In the genomic region with DNA sequence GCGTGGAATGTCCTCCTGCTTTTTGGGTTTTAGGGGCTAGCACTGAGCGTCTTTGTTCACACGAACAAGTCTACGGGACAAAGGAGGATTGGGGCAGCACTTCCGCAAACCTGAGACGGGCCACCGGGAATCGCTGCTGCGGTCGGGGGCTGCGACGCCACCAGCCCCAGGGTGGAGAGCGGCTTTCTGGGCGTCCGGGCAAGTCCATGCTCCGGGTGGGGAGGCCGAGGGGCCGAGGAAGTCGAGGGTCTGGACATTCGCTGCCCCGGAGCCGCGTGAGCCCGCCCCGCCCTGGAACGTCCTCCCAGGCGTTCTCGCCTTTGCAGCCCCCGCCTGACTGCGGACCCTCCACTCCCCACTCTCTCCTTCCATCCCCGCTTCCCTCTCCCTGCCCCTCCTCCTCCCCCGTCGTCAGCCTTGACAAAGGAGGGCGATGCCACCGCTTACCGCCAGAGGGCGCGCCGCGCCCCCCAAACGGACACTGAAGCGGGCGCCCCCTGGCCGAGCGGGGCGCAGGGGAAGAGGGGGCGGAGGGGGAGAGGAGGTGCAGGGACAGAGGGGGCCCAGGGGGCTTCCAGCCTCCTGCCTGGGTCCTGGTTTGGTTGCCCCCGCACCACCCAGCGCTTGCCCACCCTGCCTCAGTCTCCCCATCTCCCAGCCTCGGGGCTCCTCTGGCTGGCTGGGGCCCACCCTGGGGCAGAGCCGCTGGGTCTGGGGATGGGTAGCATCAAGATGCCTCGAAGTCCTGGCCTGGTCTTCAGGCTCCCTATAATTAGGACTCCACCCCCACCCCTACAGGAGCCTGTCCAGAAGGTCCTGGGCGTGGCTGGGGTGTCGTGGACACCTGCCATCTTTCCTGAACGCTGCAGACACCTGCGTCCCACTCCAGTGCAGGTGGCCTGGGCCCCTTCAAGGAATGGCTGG, we compare ENCODE assay signal across 8 cellular contexts. TPM values are rescaled to one million over a fixed set of nuclear protein-coding genes. Genes with fewer than 3 reads are reported as not detected.
A peak's percentile ranks its signal among the peaks of the same experiment; 100 is the strongest.
DNase-seq lines count a peak whose midpoint lies in the region; ATAC-seq, FAIRE-seq and TF ChIP-seq lines count a peak whose summit lies in the region.

No MANE protein-coding gene starts in this region.

- H3K9me3 Mint-ChIP-seq in CD8-positive, alpha-beta memory T cell = peaks cover 0 to 6% (median 4%) of the 10 kb centered on the region in 5 donors
- peaks cover 0 to under 1% of the 10 kb centered on the region in 2 donors for H3K9me3 Mint-ChIP-seq in activated T-cell treated with anti-CD3 and anti-CD28 coated beads, Interleukin-2, amount 50 U/mL, for 72 hours
- peaks cover 0 to under 1% of the 10 kb centered on the region in 2 donors for H3K9me3 Mint-ChIP-seq in natural killer cell

- ATAC-seq in GM21737 (IDR thresholded peaks at IDR 0.05; ENCODE audit: unreplicated experiment) = peak; percentile 51
- ATAC-seq in activated T-cell treated with anti-CD3 and anti-CD28 coated beads, Interleukin-2, amount 50 U/mL, for 72 hours (replicated peaks in 1 of 2) = peak; percentile 82 to 86
- ATAC-seq in natural killer cell = peak; percentile 73 to 94 (median 89)

- H3K4me3 Mint-ChIP-seq in CD8-positive, alpha-beta memory T cell = peak overlapping the region in 3 of 7 donors; percentile 23 to 72 (median 37)
- peak overlapping the region in 1 of 2 donors; percentile 69 for H3K4me3 Mint-ChIP-seq in activated T-cell treated with anti-CD3 and anti-CD28 coated beads, Interleukin-2, amount 50 U/mL, for 72 hours
- H3K4me3 Mint-ChIP-seq in natural killer cell = no peak overlapping the region

- peak; percentile 97 for TF ChIP-seq CTCF in natural killer cell (IDR thresholded peaks at IDR 0.05)

- no peaks in the 10 kb centered on the region for H3K4me1 ChIP-seq in CD8-positive, alpha-beta memory T cell (ENCODE audit: insufficient read depth, low read length)

- CTCF ChIA-PET in CD8-positive, alpha-beta memory T cell (lab: Charles Lee) = interaction anchor here (0.6 to 0.9 kb wide), 2 partner anchors 55 to 385 kb away, joined by 3 read pairs; no protein-coding TSS in a partner anchor

- H3K4me1 Mint-ChIP-seq in CD8-positive, alpha-beta memory T cell = peaks cover 0 to 6% (median 3%) of the 10 kb centered on the region in 3 donors
- H3K4me1 Mint-ChIP-seq in activated T-cell treated with anti-CD3 and anti-CD28 coated beads, Interleukin-2, amount 50 U/mL, for 72 hours (ENCODE audit: low read depth) = no peaks in the 10 kb centered on the region
- H3K4me1 Mint-ChIP-seq in natural killer cell = no peaks in the 10 kb centered on the region

- no peak overlapping the region for H3K4me3 ChIP-seq in CD8-positive, alpha-beta memory T cell (ENCODE audit: low read length)

- peaks cover 8 to 26% of the 10 kb centered on the region in 2 donors for H3K27me3 Mint-ChIP-seq in CD8-positive, alpha-beta memory T cell
- H3K27me3 Mint-ChIP-seq in activated T-cell treated with anti-CD3 and anti-CD28 coated beads, Interleukin-2, amount 50 U/mL, for 72 hours (ENCODE audit: low read depth) = peaks cover 8% of the 10 kb centered on the region
- peaks cover 9 to 14% of the 10 kb centered on the region in 2 donors for H3K27me3 Mint-ChIP-seq in natural killer cell (ENCODE audit: low read depth in 2 of 2)

- H3K36me3 ChIP-seq in CD8-positive, alpha-beta memory T cell (ENCODE audit: insufficient read depth, low read length) = no peaks in the 10 kb centered on the region

- POLR2A ChIA-PET in CD8-positive, alpha-beta memory T cell (lab: Charles Lee) = no interaction called here

- FAIRE-seq in RCC 7860 (lab: Jason Lieb, UNC) = no peak

- H3K27ac ChIP-seq in CD8-positive, alpha-beta memory T cell (ENCODE audit: low read depth, low read length) = no peak overlapping the region

- H3K9me3 ChIP-seq in CD8-positive, alpha-beta memory T cell (ENCODE audit: low read length) = no peaks in the 10 kb centered on the region

- peak; percentile 40 to 74 (median 53) for DNase-seq in CD8-positive, alpha-beta memory T cell
- peak; percentile 24 for DNase-seq in NCI-H226
- DNase-seq in activated T-cell treated with anti-CD3 and anti-CD28 coated beads, Interleukin-2, amount 50 U/mL, for 72 hours = peak; percentile 70 to 77
- peak; percentile 48 for DNase-seq in fibroblast of peridontal ligament (ENCODE audit: extremely low read depth)
- DNase-seq in natural killer cell = peak; percentile 63
- peak; percentile 7 to 64 (median 48) for DNase-seq in stimulated activated naive CD4-positive, alpha-beta T cell (lab: John Stamatoyannopoulos, UW)
- DNase-seq in RCC 7860 (ENCODE audit: low spot score) = no peak

- no peaks in the 10 kb centered on the region for H3K36me3 Mint-ChIP-seq in CD8-positive, alpha-beta memory T cell
- peaks cover 0 to 3% of the 10 kb centered on the region in 2 donors for H3K36me3 Mint-ChIP-seq in activated T-cell treated with anti-CD3 and anti-CD28 coated beads, Interleukin-2, amount 50 U/mL, for 72 hours (ENCODE audit: insufficient read depth in 2 of 2)
- no peaks in the 10 kb centered on the region for H3K36me3 Mint-ChIP-seq in natural killer cell

- H3K27ac Mint-ChIP-seq in CD8-positive, alpha-beta memory T cell = no peak overlapping the region
- no peak overlapping the region for H3K27ac Mint-ChIP-seq in activated T-cell treated with anti-CD3 and anti-CD28 coated beads, Interleukin-2, amount 50 U/mL, for 72 hours
- no peak overlapping the region for H3K27ac Mint-ChIP-seq in natural killer cell

- intact Hi-C loops in natural killer cell (cut with micrococcal nuclease) = loop anchor here (1.0 kb wide), 1 partner anchor 58 kb away; no protein-coding TSS in a partner anchor

- no peaks in the 10 kb centered on the region for H3K27me3 ChIP-seq in CD8-positive, alpha-beta memory T cell (ENCODE audit: insufficient read depth, low read length, poor library complexity, severe bottlenecking)

RNA-seq across cellular contexts. Expression of a gene that starts 39.1 kb away (rescaled TPM):
- 10 to 100 TPM; 55.9 to 56.3 TPM for total RNA-seq in CD8-positive, alpha-beta memory T cell
- 4.6 TPM for polyA plus RNA-seq in CD8-positive, alpha-beta memory T cell
- 10 to 100 TPM; 37.6 to 38.8 TPM for total RNA-seq in activated T-cell treated with anti-CD3 and anti-CD28 coated beads, Interleukin-2, amount 50 U/mL, for 72 hours
- 10 to 100 TPM; 12.7 to 21.9 (median 15.3) TPM for total RNA-seq in natural killer cell

RNA-seq across cellular contexts. Expression of a gene that starts 45.7 kb away (rescaled TPM):
- under 1 TPM in 1 of 2 experiments, not detected in 1; 0.31 TPM for total RNA-seq in CD8-positive, alpha-beta memory T cell
- polyA plus RNA-seq in CD8-positive, alpha-beta memory T cell = not detected
- under 1 TPM in 1 of 2 donors, not detected in 1; 0.46 TPM for total RNA-seq in activated T-cell treated with anti-CD3 and anti-CD28 coated beads, Interleukin-2, amount 50 U/mL, for 72 hours
- total RNA-seq in natural killer cell = not detected
